30 cellular contexts compared by ENCODE assay signal in genomic region chr11:113393501-113393985, GRCh38. TPM values are rescaled to one million over a fixed set of nuclear protein-coding genes. Genes with fewer than 3 reads are reported as not detected.
"Had no signal": no experiment of that assay in that cellular context is flagged by ENCODE, and none has a peak within 500 bp of the region (broad histone marks: within the 10 kb centered on the region; RNA-seq: fewer than 3 reads in every experiment).

No MANE protein-coding gene starts in this region.

- H3K27ac ChIP-seq: KMS-11, Peyer's patch, SJSA1 had no signal

- H3K4me1 ChIP-seq: Peyer's patch, SJSA1 had no signal

- H3K36me3 ChIP-seq: Peyer's patch, SJSA1 had no signal

- ATAC-seq: PC-3 had no signal

- H3K9me3 ChIP-seq: Peyer's patch, SJSA1, SK-N-SH had no signal

- H3K4me2 ChIP-seq: KMS-11, SK-N-SH had no signal

- H3K27me3 ChIP-seq: Peyer's patch, SJSA1 had no signal

- H3K4me3 ChIP-seq: Peyer's patch, SJSA1 had no signal

- DNase-seq: Karpas-422, KBM-7, MM.1S, MV-4-11, NCI-H1105, NCI-H1417 treated with DMSO at 0.1 percent for 48 hours, NCI-H1436 treated with DMSO at 0.1 percent for 48 hours, NCI-H1694 treated with DMSO at 0.1 percent for 48 hours, NCI-H187 treated with DMSO at 0.1 percent for 48 hours, NCI-H2029, NCI-H2081, NCI-H2171 treated with DMSO at 0.1 percent for 48 hours, NCI-H2227 treated with DMSO at 0.1 percent for 48 hours, NCI-H345, NCI-H446, NCI-H510A treated with DMSO at 0.1 percent for 48 hours, NCI-H524 treated with DMSO at 0.1 percent for 48 hours, NCI-H526 treated with DMSO at 0.1 percent for 48 hours, NCI-H774, OCI-M1, PC-3, Peyer's patch, Right ventricle myocardium superior, RPMI8226, SHP77 treated with DMSO at 0.1 percent for 48 hours, SK-N-SH, SW 1271 had no signal

RNA-seq across cellular contexts. Expression of gene ANKK1, which starts 6.0 kb away (rescaled TPM):
- total RNA-seq: LHCN-M2, Right ventricle myocardium superior, SJSA1 had no signal
